Comparison of ENCODE assay signal across 8 cellular contexts in genomic region chrX:119981286-119982070, GRCh38. TPM values are rescaled to one million over a fixed set of nuclear protein-coding genes. Genes with fewer than 3 reads are reported as not detected.
DNase-seq lines count a peak whose midpoint lies in the region; ATAC-seq and TF ChIP-seq lines count a peak whose summit lies in the region.

No MANE protein-coding gene starts in this region.

- no peaks in the 10 kb centered on the region for H3K36me3 Mint-ChIP-seq in CD4-positive, alpha-beta memory T cell
- H3K36me3 Mint-ChIP-seq in stimulated activated memory B cell treated with anti-CD40 and anti-IgM and Interleukin-4, amounts not matched to agents 10 μg/mL and 1 μg/mL and 100 μg/mL, for 72 hours, result no peaks in the 10 kb centered on the region

- no peak for TF ChIP-seq EP300 in Ishikawa (IDR thresholded peaks at IDR 0.05; ENCODE audit: borderline replicate concordance)

- no peak overlapping the region for H3K27ac Mint-ChIP-seq in CD4-positive, alpha-beta memory T cell
- H3K27ac Mint-ChIP-seq in stimulated activated memory B cell treated with anti-CD40 and anti-IgM and Interleukin-4, amounts not matched to agents 10 μg/mL and 1 μg/mL and 100 μg/mL, for 72 hours, result no peak overlapping the region

- POLR2A ChIA-PET in CD4-positive, alpha-beta memory T cell (lab: Charles Lee; ENCODE audit: partially characterized antibody), result no interaction called here

- peak; percentile 7 to 10 for DNase-seq in NCI-H446 (lab: John Stamatoyannopoulos, UW)
- no peak for DNase-seq in NCI-H446 treated with DMSO at 0.1 percent for 48 hours (lab: John Stamatoyannopoulos, UW)
- peak; percentile 28 for DNase-seq in iris pigment epithelial cell (ENCODE audit: low read depth)
- DNase-seq in CD4-positive, alpha-beta memory T cell, result no peak

- TF ChIP-seq RAD21 in Ishikawa (IDR thresholded peaks at IDR 0.05; ENCODE audit: low read depth), result peak; percentile 60

- no peak overlapping the region for H3K4me3 Mint-ChIP-seq in CD4-positive, alpha-beta memory T cell
- H3K4me3 Mint-ChIP-seq in stimulated activated memory B cell treated with anti-CD40 and anti-IgM and Interleukin-4, amounts not matched to agents 10 μg/mL and 1 μg/mL and 100 μg/mL, for 72 hours, result no peak overlapping the region

- no peak overlapping the region for H3K27ac ChIP-seq in CD4-positive, alpha-beta memory T cell (ENCODE audit: low read depth, low read length)

- H3K4me1 Mint-ChIP-seq in CD4-positive, alpha-beta memory T cell, result no peaks in the 10 kb centered on the region
- H3K4me1 Mint-ChIP-seq in stimulated activated memory B cell treated with anti-CD40 and anti-IgM and Interleukin-4, amounts not matched to agents 10 μg/mL and 1 μg/mL and 100 μg/mL, for 72 hours, result no peaks in the 10 kb centered on the region

- no peaks in the 10 kb centered on the region for H3K36me3 ChIP-seq in CD4-positive, alpha-beta memory T cell (ENCODE audit: insufficient read depth, low read length)

- CTCF ChIA-PET in CD4-positive, alpha-beta memory T cell (lab: Charles Lee; ENCODE audit: partially characterized antibody), result interaction anchor here (1.1 to 1.9 kb wide), 3 partner anchors 10 to 33 kb away, joined by 3 to 7 read pairs (median 4); no protein-coding TSS in a partner anchor

- H3K4me1 ChIP-seq in CD4-positive, alpha-beta memory T cell (ENCODE audit: insufficient read depth, low read length), result no peaks in the 10 kb centered on the region

- H3K9me3 ChIP-seq in CD4-positive, alpha-beta memory T cell (ENCODE audit: control insufficient read depth in 1 of 2, low read length in 2 of 2), result no peaks in the 10 kb centered on the region

- H3K27me3 Mint-ChIP-seq in CD4-positive, alpha-beta memory T cell, result peaks cover 14% of the 10 kb centered on the region in 2 donors
- H3K27me3 Mint-ChIP-seq in stimulated activated memory B cell treated with anti-CD40 and anti-IgM and Interleukin-4, amounts not matched to agents 10 μg/mL and 1 μg/mL and 100 μg/mL, for 72 hours, result peaks cover 9% of the 10 kb centered on the region

- H3K4me3 ChIP-seq in CD4-positive, alpha-beta memory T cell (ENCODE audit: low read length in 2 of 2), result no peak overlapping the region

- intact Hi-C loops in CD4-positive, alpha-beta memory T cell (cut with micrococcal nuclease), result no loop called here

- ATAC-seq in SK-N-SH treated with all-trans-retinoic acid at 6 μM for 48 hours, result peak; percentile 81
- no peak for ATAC-seq in HG02870 (IDR thresholded peaks at IDR 0.05; ENCODE audit: unreplicated experiment)
- ATAC-seq in stimulated activated memory B cell treated with anti-CD40 and anti-IgM and Interleukin-4, amounts not matched to agents 10 μg/mL and 1 μg/mL and 100 μg/mL, for 72 hours, result no peak

- no peaks in the 10 kb centered on the region for H3K9me3 Mint-ChIP-seq in CD4-positive, alpha-beta memory T cell
- H3K9me3 Mint-ChIP-seq in stimulated activated memory B cell treated with anti-CD40 and anti-IgM and Interleukin-4, amounts not matched to agents 10 μg/mL and 1 μg/mL and 100 μg/mL, for 72 hours, result no peaks in the 10 kb centered on the region

- H3K27me3 ChIP-seq in CD4-positive, alpha-beta memory T cell (ENCODE audit: insufficient read depth, low read length), result no peaks in the 10 kb centered on the region

TF ChIP-seq in Ishikawa, 13 proteins besides CTCF, POLR2A, EP300 and RAD21:
- no peak for TF ChIP-seq REST (IDR thresholded peaks at IDR 0.05; ENCODE audit: low read depth)
- no peak for TF ChIP-seq USF1 (IDR thresholded peaks at IDR 0.05)
- no peak for TF ChIP-seq TAF1 (IDR thresholded peaks at IDR 0.05; ENCODE audit: low read depth)
- no peak for TF ChIP-seq FOXM1 (IDR thresholded peaks at IDR 0.05; ENCODE audit: borderline replicate concordance, low read depth)
- no peak for TF ChIP-seq NFIC (IDR thresholded peaks at IDR 0.05)

TF ChIP-seq in SK-N-SH treated with all-trans-retinoic acid at 6 μM for 48 hours, 23 proteins besides CTCF, POLR2A, EP300 and RAD21:
- TF ChIP-seq PATZ1 (CRISPR knock-in tag; IDR thresholded peaks at IDR 0.05; ENCODE audit: borderline replicate concordance), result no peak
- no peak for TF ChIP-seq SNAI2 (CRISPR knock-in tag; IDR thresholded peaks at IDR 0.05)
- TF ChIP-seq GLIS3 (CRISPR knock-in tag; IDR thresholded peaks at IDR 0.05), result no peak
- no peak for TF ChIP-seq OSR1 (CRISPR knock-in tag; IDR thresholded peaks at IDR 0.05)
- TF ChIP-seq TCF4 (CRISPR knock-in tag; IDR thresholded peaks at IDR 0.05; ENCODE audit: borderline replicate concordance), result no peak
- no peak for TF ChIP-seq ZNF70 (CRISPR knock-in tag; IDR thresholded peaks at IDR 0.05)
- no peak for TF ChIP-seq PPARA (CRISPR knock-in tag; IDR thresholded peaks at IDR 0.05; ENCODE audit: borderline replicate concordance)
- no peak for TF ChIP-seq BACH2 (CRISPR knock-in tag; IDR thresholded peaks at IDR 0.05; ENCODE audit: borderline replicate concordance)
TF ChIP-seq in SK-N-SH treated with all-trans-retinoic acid at 6 μM for 48 hours: peak in this region for 0.

RNA-seq across cellular contexts. Expression of gene NKAP, which starts 37.9 kb away (rescaled TPM):
- total RNA-seq in CD4-positive, alpha-beta memory T cell, result 10 to 100 TPM; 15.1 to 15.9 TPM
- 1 to 10 TPM; 1.4 to 5.1 TPM for polyA plus RNA-seq in CD4-positive, alpha-beta memory T cell

Comparison
In these comparisons a context has a peak if more than half of its experiments do, and no peak if none do; other contexts are left out.
1. DNase-seq: peak in NCI-H446 (2 of 2) and iris pigment epithelial cell (single experiment); none in NCI-H446 treated with DMSO at 0.1 percent for 48 hours (single experiment) and CD4-positive, alpha-beta memory T cell (0 of 5).